Comparison of ENCODE assay signal across 8 cellular contexts in genomic region chr11:67483901-67484665, GRCh38. TPM values are rescaled to one million over a fixed set of nuclear protein-coding genes. Genes with fewer than 3 reads are reported as not detected.
DNase-seq lines count a peak whose midpoint lies in the region; ATAC-seq and TF ChIP-seq lines count a peak whose summit lies in the region.

No MANE protein-coding gene starts in this region.

- H3K4me1 ChIP-seq in GM23248 (ENCODE audit: insufficient read depth) (peaks cover 7% of the 10 kb centered on the region; the same call in 1 of the 2 replicates), esophagus muscularis mucosa (peaks cover 18 to 43% (median 38%) of the 10 kb centered on the region in 4 donors)

- no peak for DNase-seq in GM23248
- DNase-seq in esophagus muscularis mucosa (ENCODE audit: extremely low spot score) = no peak
- peak; percentile 27 to 30 for DNase-seq in stimulated activated CD4-positive, alpha-beta T cell treated with anti-CD3 and anti-CD28 coated beads, Interleukin-2, amount 100 ng/mL, for 48 hours
- no peak for DNase-seq in hypothalamus (lab: John Stamatoyannopoulos, UW)
- DNase-seq in NCI-H1694 (lab: John Stamatoyannopoulos, UW) = no peak

- H3F3A ChIP-seq in GM23248 (ENCODE audit: insufficient read depth) = no peaks in the 10 kb centered on the region

- H3K4me3 ChIP-seq in GM23248 (peak overlapping the region; percentile 85; the same call in 1 of the 2 replicates), esophagus muscularis mucosa (peak overlapping the region; percentile 58 to 72 (median 62))

- H3K36me3 ChIP-seq in GM23248 (ENCODE audit: low read depth) (no peaks in the 10 kb centered on the region), esophagus muscularis mucosa (peaks cover 7 to 33% (median 20%) of the 10 kb centered on the region in 4 donors)

- no peak for TF ChIP-seq CTCF in VCaP (conservative IDR thresholded peaks at IDR 0.05)
- TF ChIP-seq CTCF in esophagus muscularis mucosa (IDR thresholded peaks at IDR 0.05) = no peak

- ATAC-seq in GM19455 (IDR thresholded peaks at IDR 0.05; ENCODE audit: unreplicated experiment) (no peak), HG03520 (IDR thresholded peaks at IDR 0.05; ENCODE audit: unreplicated experiment) (no peak)

- no peak overlapping the region for H3K9ac ChIP-seq in GM23248

- H3K27me3 ChIP-seq in GM23248 (replicated peaks; ENCODE audit: insufficient read depth) (no peaks in the 10 kb centered on the region), esophagus muscularis mucosa (no peaks in the 10 kb centered on the region)

- H3K9me2 ChIP-seq in GM23248 (ENCODE audit: insufficient read depth) = no peaks in the 10 kb centered on the region

- 88 to 89% methylated on average over 15 of the region's 15 CpGs for WGBS in GM23248 (ENCODE audit: low coverage in 1 of 2, low lambda C conversion rate in 2 of 2, missing lambda C conversion rate in 2 of 2), 2 experiments
- 91% methylated on average over 15 of the region's 15 CpGs for WGBS in esophagus muscularis mucosa

- intact Hi-C loops in esophagus muscularis mucosa (cut with DNase I) = no loop called here

- TF ChIP-seq EP300 in esophagus muscularis mucosa (IDR thresholded peaks at IDR 0.05) = no peak

- TF ChIP-seq POLR2A in esophagus muscularis mucosa (IDR thresholded peaks at IDR 0.05; ENCODE audit: low read depth) = no peak

- in situ Hi-C loops in GM23248 (cut with MboI) = no loop called here

- H3K9me3 ChIP-seq in GM23248 (ENCODE audit: low read depth) (no peaks in the 10 kb centered on the region), esophagus muscularis mucosa (no peaks in the 10 kb centered on the region)

- H3K4me2 ChIP-seq in GM23248 (ENCODE audit: unreplicated experiment) = peak overlapping the region; percentile 95

- no peak overlapping the region for H3K27ac ChIP-seq in GM23248
- peak overlapping the region; percentile 83; the same call in 1 of the 2 replicates for H3K27ac ChIP-seq in VCaP
- H3K27ac ChIP-seq in esophagus muscularis mucosa (replicated peaks in 1 of 4) = peak overlapping the region; percentile 80 to 87 (median 82)

- H4K20me1 ChIP-seq in GM23248 (ENCODE audit: insufficient read depth) = no peaks in the 10 kb centered on the region

- peaks cover 24% of the 10 kb centered on the region for H3K79me2 ChIP-seq in GM23248 (ENCODE audit: insufficient read depth)

- no peak overlapping the region for H2AFZ ChIP-seq in GM23248

RNA-seq across cellular contexts. Expression of gene AIP, which starts 1.3 kb away (rescaled TPM):
- total RNA-seq in GM23248 (2014; rRNA removed; shearing (Covaris generic)) = 46.4 and 58.5 TPM in 2 replicates
- polyA plus RNA-seq in GM23248 (2016; fragmentation: Nextera tagmentation; extraction: Ambion mirVana) = 56.1 and 57.3 TPM in 2 replicates
- total RNA-seq in esophagus muscularis mucosa = 100 to 1,000 TPM in 3 of 4 donors, 10 to 100 TPM in 1; 68.1 to 121 (median 108) TPM

RNA-seq across cellular contexts. Expression of gene TMEM134, which starts 15.0 kb away (rescaled TPM):
- total RNA-seq in GM23248 (2014; rRNA removed; shearing (Covaris generic)) = 13.4 and 67.2 TPM in 2 replicates
- 99.3 and 103 TPM in 2 replicates for polyA plus RNA-seq in GM23248 (2016; fragmentation: Nextera tagmentation; extraction: Ambion mirVana)
- 10 to 100 TPM; 36.1 to 48.7 (median 46.2) TPM for total RNA-seq in esophagus muscularis mucosa

RNA-seq across cellular contexts. Expression of gene PITPNM1, which starts 21.1 kb away (rescaled TPM):
- 30.7 and 31.2 TPM in 2 replicates for total RNA-seq in GM23248 (2014; rRNA removed; shearing (Covaris generic))
- polyA plus RNA-seq in GM23248 (2016; fragmentation: Nextera tagmentation; extraction: Ambion mirVana) = 10.8 and 12.1 TPM in 2 replicates
- 10 to 100 TPM; 11.6 to 23.6 (median 15.3) TPM for total RNA-seq in esophagus muscularis mucosa

RNA-seq across cellular contexts. Expression of gene CDK2AP2, which starts 23.9 kb away (rescaled TPM):
- total RNA-seq in GM23248 (2014; rRNA removed; shearing (Covaris generic)) = 20.5 and 29.6 TPM in 2 replicates
- polyA plus RNA-seq in GM23248 (2016; fragmentation: Nextera tagmentation; extraction: Ambion mirVana) = 54.1 and 55.2 TPM in 2 replicates
- total RNA-seq in esophagus muscularis mucosa = 100 to 1,000 TPM in 1 of 4 donors, 10 to 100 TPM in 3; 61.0 to 111 (median 67.8) TPM

RNA-seq across cellular contexts. Expression of gene CABP4, which starts 28.9 kb away (rescaled TPM):
- total RNA-seq in GM23248 (2014; rRNA removed; shearing (Covaris generic)) = not detected in 2 replicates
- polyA plus RNA-seq in GM23248 (2016; fragmentation: Nextera tagmentation; extraction: Ambion mirVana) = not detected in 2 replicates
- total RNA-seq in esophagus muscularis mucosa = 1 to 10 TPM in 2 of 4 donors, under 1 TPM in 2; 0.50 to 2.9 (median 1.5) TPM

Comparison
In these comparisons a context has a peak if more than half of its experiments do, and no peak if none do; other contexts are left out.
1. DNase-seq: peak in stimulated activated CD4-positive, alpha-beta T cell treated with anti-CD3 and anti-CD28 coated beads, Interleukin-2, amount 100 ng/mL, for 48 hours (2 of 2); none in GM23248 (single experiment), esophagus muscularis mucosa (single experiment), hypothalamus (0 of 51) and NCI-H1694 (single experiment).